20 cellular contexts compared by ENCODE assay signal in genomic region chr12:75602111-75602510, GRCh38.
"Had no signal": no experiment of that assay in that cellular context is flagged by ENCODE, and none has a peak within 500 bp of the region (broad histone marks: within the 10 kb centered on the region; RNA-seq: fewer than 3 reads in every experiment).

No MANE protein-coding gene starts in this region.

- H3K27me3 ChIP-seq: cardiac muscle cell, esophagus squamous epithelium, neural progenitor cell, right atrium auricular region, tibial artery had no signal

- H3K27me3 Mint-ChIP-seq: dendritic cell treated with granulocyte-macrophage colony-stimulating factor and Interleukin-4, amounts not matched to agents 40 ng/mL and 50 ng/mL, for 4 days had no signal

- H3K4me1 Mint-ChIP-seq: activated B cell treated with CpG ODN at 0.5 μM for 24 hours, memory B cell, naive B cell had no signal

- H3K9ac ChIP-seq: neural progenitor cell had no signal

- H3K27ac Mint-ChIP-seq: activated B cell treated with CpG ODN at 0.5 μM for 24 hours; activated CD4-positive, alpha-beta memory T cell treated with anti-CD3 and anti-CD28 coated beads for 36 hours; activated naive CD8-positive, alpha-beta T cell; activated T-helper 1 cell treated with anti-CD3 and anti-CD28 coated beads, Interleukin-12 subunit alpha, Interleukin-12 subunit beta, Interleukin-2, Interleukin-4 antibody, amounts not matched to agents 30 ng/mL and 10 ng/mL and 1 ng/mL, durations not matched to agents 14 hours and 24 hours and 36 hours; dendritic cell treated with granulocyte-macrophage colony-stimulating factor and Interleukin-4, amounts not matched to agents 40 ng/mL and 50 ng/mL, for 4 days; memory B cell; naive B cell; neural progenitor cell had no signal

- H3K4me1 ChIP-seq: neural progenitor cell, prostate gland, right atrium auricular region had no signal

- H3K9me3 ChIP-seq: esophagus squamous epithelium, mucosa of descending colon, prostate gland, right atrium auricular region, tibial artery had no signal

- H3K4me2 ChIP-seq: neural progenitor cell had no signal

- H3K36me3 ChIP-seq: cardiac muscle cell, esophagus squamous epithelium, neural progenitor cell, prostate gland, right atrium auricular region, tibial artery had no signal

- H3K36me3 Mint-ChIP-seq: activated CD4-positive, alpha-beta memory T cell treated with anti-CD3 and anti-CD28 coated beads for 36 hours; activated naive CD8-positive, alpha-beta T cell; memory B cell; naive B cell had no signal

- ATAC-seq: mucosa of descending colon; stimulated activated naive CD8-positive, alpha-beta T cell treated with anti-CD3 and anti-CD28 coated beads, Interleukin-15, Interleukin-2, amounts not matched to agents 100 U/mL and 50 U/mL, for 24 hours had no signal

- H3K27ac ChIP-seq: cardiac muscle cell, esophagus squamous epithelium, neural progenitor cell, prostate gland, right atrium auricular region, tibial artery had no signal

- DNase-seq: activated B cell treated with CpG ODN at 0.5 μM for 24 hours; activated CD4-positive, alpha-beta memory T cell treated with anti-CD3 and anti-CD28 coated beads for 36 hours; activated CD4-positive, alpha-beta T cell treated with anti-CD3 and anti-CD28 coated beads for 4 hours; activated T-cell treated with anti-CD3 and anti-CD28 coated beads for 4 hours; effector CD8-positive, alpha-beta T cell; esophagus squamous epithelium; mucosa of descending colon; naive B cell; stimulated activated CD4-positive, alpha-beta T cell treated with anti-CD3 and anti-CD28 coated beads, Interleukin-2, amount 100 ng/mL, for 24 hours; stimulated activated naive CD8-positive, alpha-beta T cell treated with anti-CD3 and anti-CD28 coated beads, Interleukin-15, Interleukin-2, amounts not matched to agents 100 U/mL and 50 U/mL, for 24 hours; substantia nigra; tibial artery had no signal

- H3K9me3 Mint-ChIP-seq: activated B cell treated with CpG ODN at 0.5 μM for 24 hours; activated CD4-positive, alpha-beta memory T cell treated with anti-CD3 and anti-CD28 coated beads for 36 hours; activated T-helper 1 cell treated with anti-CD3 and anti-CD28 coated beads, Interleukin-12 subunit alpha, Interleukin-12 subunit beta, Interleukin-2, Interleukin-4 antibody, amounts not matched to agents 30 ng/mL and 10 ng/mL and 1 ng/mL, durations not matched to agents 14 hours and 24 hours and 36 hours; dendritic cell treated with granulocyte-macrophage colony-stimulating factor and Interleukin-4, amounts not matched to agents 40 ng/mL and 50 ng/mL, for 4 days; memory B cell had no signal

- H2AFZ ChIP-seq: neural progenitor cell had no signal

- H3K4me3 ChIP-seq: cardiac muscle cell, esophagus squamous epithelium, mucosa of descending colon, neural progenitor cell, prostate gland, right atrium auricular region, tibial artery had no signal

- H3K4me3 Mint-ChIP-seq: activated B cell treated with CpG ODN at 0.5 μM for 24 hours; activated CD4-positive, alpha-beta memory T cell treated with anti-CD3 and anti-CD28 coated beads for 36 hours; activated naive CD8-positive, alpha-beta T cell; activated T-helper 1 cell treated with anti-CD3 and anti-CD28 coated beads, Interleukin-12 subunit alpha, Interleukin-12 subunit beta, Interleukin-2, Interleukin-4 antibody, amounts not matched to agents 30 ng/mL and 10 ng/mL and 1 ng/mL, durations not matched to agents 14 hours and 24 hours and 36 hours; dendritic cell treated with granulocyte-macrophage colony-stimulating factor and Interleukin-4, amounts not matched to agents 40 ng/mL and 50 ng/mL, for 4 days; memory B cell; naive B cell; neural progenitor cell had no signal
